Comparison of ENCODE assay signal across 9 cellular contexts in genomic region chr11:108620958-108621772, GRCh38. TPM values are rescaled to one million over a fixed set of nuclear protein-coding genes. Genes with fewer than 3 reads are reported as not detected.
DNase-seq lines count a peak whose midpoint lies in the region; ATAC-seq, FAIRE-seq and TF ChIP-seq lines count a peak whose summit lies in the region.
"Had no signal": no experiment of that assay in that cellular context is flagged by ENCODE, and none has a peak within 500 bp of the region (broad histone marks: within the 10 kb centered on the region; RNA-seq: fewer than 3 reads in every experiment).

No MANE protein-coding gene starts in this region.

- H3K4me1 ChIP-seq in K562 (replicated peaks in 1 of 2; ENCODE audit: control insufficient read depth in 2 of 2, insufficient read depth in 2 of 2, low read length in 2 of 2) (peaks cover 0 to 3% of the 10 kb centered on the region in 2 experiments; a peak in 2 of 5 replicates), esophagus muscularis mucosa (no peaks in the 10 kb centered on the region), uterus (no peaks in the 10 kb centered on the region)

- no peak for TF ChIP-seq CTCF in GM13976 (IDR thresholded peaks at IDR 0.05; ENCODE audit: borderline replicate concordance, control extremely low read depth, extremely low read depth, insufficient read depth, missing control alignments)
- no peak for TF ChIP-seq CTCF in K562 (IDR thresholded peaks at IDR 0.05 in 2 of 3, conservative IDR thresholded peaks at IDR 0.05 in 1 of 3; ENCODE audit: insufficient read depth in 2 of 3, low read depth in 1 of 3, low read length in 3 of 3)
- TF ChIP-seq CTCF in esophagus muscularis mucosa (IDR thresholded peaks at IDR 0.05): no peak
- TF ChIP-seq CTCF in uterus (IDR thresholded peaks at IDR 0.05): no peak

- BruUV-seq in K562 (replicated peaks; lab: Mats Ljungman, UMichigan): no TSS peak

- no peaks in the 10 kb centered on the region for H4K20me1 ChIP-seq in K562 (replicated peaks; ENCODE audit: control insufficient read depth, insufficient read depth, low read length)

- TF ChIP-seq POLR2A in K562 (conservative IDR thresholded peaks at IDR 0.05) (no peak), esophagus muscularis mucosa (IDR thresholded peaks at IDR 0.05; ENCODE audit: low read depth) (no peak), uterus (IDR thresholded peaks at IDR 0.05) (no peak)

- FAIRE-seq in K562 (lab: Jason Lieb, UNC): no peak

- WGBS in K562 (ENCODE audit: insufficient coverage, low coverage, missing lambda C conversion rate): 51% methylated on average over 2 of the region's 2 CpGs
- 84% methylated on average over 2 of the region's 2 CpGs for WGBS in esophagus muscularis mucosa

- H3K79me2 ChIP-seq in K562 (ENCODE audit: control insufficient read depth, insufficient read depth, low read length): no peaks in the 10 kb centered on the region

- no peak overlapping the region for H3K27ac ChIP-seq in K562 (ENCODE audit: extremely low read depth, low read depth, low read length)
- H3K27ac ChIP-seq in esophagus muscularis mucosa (replicated peaks in 1 of 4): no peak overlapping the region
- H3K27ac ChIP-seq in uterus: no peak overlapping the region

- TF ChIP-seq EP300 in K562 (IDR thresholded peaks at IDR 0.05; ENCODE audit: low read length) (no peak), esophagus muscularis mucosa (IDR thresholded peaks at IDR 0.05) (no peak)

- DNase-seq in GM13976 (ENCODE audit: low spot score) (peak; percentile 65), K562 (ENCODE audit: extremely low read depth in 1 of 4, low spot score in 3 of 4) (no peak), cerebellar nuclear complex (lab: John Stamatoyannopoulos, UW) (no peak), SW 1271 (lab: John Stamatoyannopoulos, UW) (no peak), esophagus muscularis mucosa (ENCODE audit: extremely low spot score) (no peak), uterus (no peak)
- DNase-seq: activated gamma-delta T cell treated with Interleukin-2 at 50 U/mL for 16 hours had no signal

- POLR2A ChIA-PET in K562 (lab: Yijun Ruan, JAX): no interaction called here

- in situ Hi-C loops in GM13976 (cut with MboI; ENCODE audit: low sequenced_read_pairs, unreplicated experiment) (no loop called here), K562 (cut with MboI) (no loop called here)

- H3K9me1 ChIP-seq in K562 (ENCODE audit: control insufficient read depth, insufficient read depth, low read length): no peaks in the 10 kb centered on the region

- H3K4me3 ChIP-seq in K562 (no peak overlapping the region), esophagus muscularis mucosa (no peak overlapping the region), uterus (no peak overlapping the region)

- H3K27me3 ChIP-seq in K562 (ENCODE audit: control insufficient read depth in 2 of 2, insufficient read depth in 2 of 2, low read length in 2 of 2) (no peaks in the 10 kb centered on the region), esophagus muscularis mucosa (no peaks in the 10 kb centered on the region), uterus (no peaks in the 10 kb centered on the region)

- no peaks in the 10 kb centered on the region for H3K36me3 ChIP-seq in K562 (ENCODE audit: control insufficient read depth, insufficient read depth, low read length)
- no peaks in the 10 kb centered on the region for H3K36me3 ChIP-seq in esophagus muscularis mucosa
- no peaks in the 10 kb centered on the region for H3K36me3 ChIP-seq in uterus

- H3K9ac ChIP-seq in K562 (ENCODE audit: insufficient read depth in 1 of 2, low read depth in 2 of 2, low read length in 2 of 2): no peak overlapping the region

- ATAC-seq in GM21360 (IDR thresholded peaks at IDR 0.05; ENCODE audit: unreplicated experiment) (peak; percentile 85), HG03159 (IDR thresholded peaks at IDR 0.05; ENCODE audit: unreplicated experiment) (peak; percentile 88), K562 (peak; percentile 40; the same call in 1 of the 3 replicates)

- peak overlapping the region; percentile 48 for H2AFZ ChIP-seq in K562 (ENCODE audit: low read depth, low read length)

- CTCF ChIA-PET in K562 (lab: Yijun Ruan, JAX; ENCODE audit: low intra/inter-chr PET ratio): no interaction called here

- TF ChIP-seq RAD21 in K562 (CRISPR knock-in tag; conservative IDR thresholded peaks at IDR 0.05 in 1 of 2, IDR thresholded peaks at IDR 0.05 in 1 of 2): no peak

- H3K9me3 ChIP-seq in K562 (replicated peaks; ENCODE audit: control insufficient read depth, insufficient read depth, low read depth, low read length) (no peaks in the 10 kb centered on the region), esophagus muscularis mucosa (no peaks in the 10 kb centered on the region), uterus (no peaks in the 10 kb centered on the region)

- intact Hi-C loops in K562 (cut with micrococcal nuclease): no loop called here
- intact Hi-C loops in esophagus muscularis mucosa (cut with DNase I): no loop called here
- intact Hi-C loops in uterus (cut with DNase I; ENCODE audit: low total_unique reads): no loop called here

- no peak overlapping the region for H3K4me2 ChIP-seq in K562 (ENCODE audit: insufficient read depth, low read length)

TF ChIP-seq in K562, 482 proteins besides CTCF, POLR2A, EP300 and RAD21 (continues in another document):
- TF ChIP-seq LCOR (CRISPR knock-in tag; IDR thresholded peaks at IDR 0.05) (no peak), HIVEP1 (CRISPR knock-in tag; IDR thresholded peaks at IDR 0.05) (no peak), NFE2 (IDR thresholded peaks at IDR 0.05; ENCODE audit: low read depth) (peak; percentile 38), U2AF2 (optimal IDR thresholded peaks at IDR 0.05; ENCODE audit: low read depth, low read length) (no peak), BRF1 (IDR thresholded peaks at IDR 0.05; ENCODE audit: borderline replicate concordance, extremely low read depth, insufficient read length) (no peak), SMC3 (conservative IDR thresholded peaks at IDR 0.05; ENCODE audit: insufficient read depth, low read depth, low read length) (no peak), FOSL1 (tag; conservative IDR thresholded peaks at IDR 0.05) (peak; percentile 77), ATF3 (IDR thresholded peaks at IDR 0.05) (peak; percentile 52; the same call in 1 of the 2 replicates), ATF3 (CRISPR knock-in tag; conservative IDR thresholded peaks at IDR 0.05) (no peak), JUND (IDR thresholded peaks at IDR 0.05; ENCODE audit: borderline replicate concordance, low read depth, low read length) (no peak), JUND (tag; IDR thresholded peaks at IDR 0.05; ENCODE audit: borderline replicate concordance, low read depth, low read length) (0 out of 3 replicates have a peak, but pooled peaks have one; percentile 29)

RNA-seq across cellular contexts. Expression of gene EXPH5, which starts 27.6 kb away (rescaled TPM):
- 3.2 and 15.6 TPM in 2 replicates for total RNA-seq in K562 (2011; cell fraction: chromatin; rRNA removed; ENCODE audit: low replicate concordance)
- 2.0 and 4.3 TPM in 2 replicates for total RNA-seq in K562 (2011; cell fraction: nucleolus; rRNA removed)
- 5.7 and 8.6 TPM in 2 replicates for total RNA-seq in K562 (2011; cell fraction: nucleoplasm; rRNA removed)
- total RNA-seq in K562 (2014; rRNA removed): 4.2 TPM in 2 replicates
- total RNA-seq in K562 (2014; rRNA removed; fragmentation: Illumina TruSeq; extraction: Trizol): 6.1 and 7.3 TPM in 2 replicates
- 5.6 and 5.7 TPM in 2 replicates for total RNA-seq in K562 (2015; rRNA removed; fragmentation: Illumina TruSeq; extraction: Trizol)
- total RNA-seq in K562 (2021): 6.8 and 8.5 TPM in 2 replicates
- 4.8 and 6.2 TPM in 2 replicates for polyA plus RNA-seq in K562 (2011; rRNA removed)
- 1.4 and 2.8 TPM in 2 replicates for polyA plus RNA-seq in K562 (2011; cell fraction: cytosol; rRNA removed)
- 3.5 and 6.0 TPM in 2 replicates for polyA plus RNA-seq in K562 (2011; cell fraction: nucleus; rRNA removed)
- polyA plus RNA-seq in K562 (2012): 0.48 and 0.76 TPM in 2 replicates
- polyA plus RNA-seq in K562 (2014; fragmentation: Illumina TruSeq; extraction: Trizol): 1.8 and 2.0 TPM in 2 replicates
- polyA plus RNA-seq in K562 (2014; fragmentation: Nextera tagmentation; extraction: Ambion mirVana): 1 to 10 TPM; 1.3 to 4.8 TPM
- polyA plus RNA-seq in K562 (2014; rRNA removed): 2.4 and 2.6 TPM in 2 replicates
- polyA minus RNA-seq in K562 (2011; rRNA and poly(A)+ RNA removed): 16.7 and 23.8 TPM in 2 replicates
- 6.1 and 6.3 TPM in 2 replicates for polyA minus RNA-seq in K562 (2011; cell fraction: cytosol; rRNA and poly(A)+ RNA removed)
- polyA minus RNA-seq in K562 (2011; cell fraction: nucleus; rRNA and poly(A)+ RNA removed): 4.2 and 12.2 TPM in 2 replicates
- total RNA-seq in esophagus muscularis mucosa: 1 to 10 TPM; 1.4 to 1.8 (median 1.6) TPM
- 1 to 10 TPM in 3 of 4 donors, under 1 TPM in 1; 0.26 to 9.5 (median 4.5) TPM for total RNA-seq in uterus

RNA-seq across cellular contexts. Expression of gene DDX10, which starts 43.7 kb away (rescaled TPM):
- 29.3 and 73.7 TPM in 2 replicates for total RNA-seq in K562 (2011; cell fraction: chromatin; rRNA removed; ENCODE audit: low replicate concordance)
- total RNA-seq in K562 (2011; cell fraction: nucleolus; rRNA removed): 23.7 and 24.2 TPM in 2 replicates
- total RNA-seq in K562 (2011; cell fraction: nucleoplasm; rRNA removed): 33.8 and 41.2 TPM in 2 replicates
- total RNA-seq in K562 (2014; rRNA removed) (48.3 and 50.0 TPM in 2 replicates), K562 (2014; rRNA removed; fragmentation: Illumina TruSeq; extraction: Trizol) (77.2 and 83.6 TPM in 2 replicates), K562 (2015; rRNA removed; fragmentation: Illumina TruSeq; extraction: Trizol) (69.1 and 72.5 TPM in 2 replicates), K562 (2021) (64.6 and 66.6 TPM in 2 replicates), esophagus muscularis mucosa (10 to 100 TPM; 11.5 to 22.0 (median 14.3) TPM), uterus (100 to 1,000 TPM in 1 of 4 donors, 10 to 100 TPM in 3; 27.9 to 511 (median 31.5) TPM)
- polyA plus RNA-seq in K562 (2011; rRNA removed) (41.7 and 50.7 TPM in 2 replicates), K562 (2014; fragmentation: Illumina TruSeq; extraction: Trizol) (61.0 and 94.6 TPM in 2 replicates), K562 (2014; fragmentation: Nextera tagmentation; extraction: Ambion mirVana) (10 to 100 TPM; 33.9 to 40.8 TPM), K562 (2014; rRNA removed) (42.1 and 45.9 TPM in 2 replicates)
- 30.1 and 51.2 TPM in 2 replicates for polyA plus RNA-seq in K562 (2011; cell fraction: cytosol; rRNA removed)
- 29.6 and 31.2 TPM in 2 replicates for polyA plus RNA-seq in K562 (2011; cell fraction: nucleus; rRNA removed)
- 17.6 and 41.4 TPM in 2 replicates for polyA plus RNA-seq in K562 (2012)
- 105 and 107 TPM in 2 replicates for polyA minus RNA-seq in K562 (2011; rRNA and poly(A)+ RNA removed)
- 33.5 and 34.0 TPM in 2 replicates for polyA minus RNA-seq in K562 (2011; cell fraction: cytosol; rRNA and poly(A)+ RNA removed)
- polyA minus RNA-seq in K562 (2011; cell fraction: nucleus; rRNA and poly(A)+ RNA removed): 47.0 and 54.5 TPM in 2 replicates
